9 cellular contexts compared by ENCODE assay signal in the genomic region with DNA sequence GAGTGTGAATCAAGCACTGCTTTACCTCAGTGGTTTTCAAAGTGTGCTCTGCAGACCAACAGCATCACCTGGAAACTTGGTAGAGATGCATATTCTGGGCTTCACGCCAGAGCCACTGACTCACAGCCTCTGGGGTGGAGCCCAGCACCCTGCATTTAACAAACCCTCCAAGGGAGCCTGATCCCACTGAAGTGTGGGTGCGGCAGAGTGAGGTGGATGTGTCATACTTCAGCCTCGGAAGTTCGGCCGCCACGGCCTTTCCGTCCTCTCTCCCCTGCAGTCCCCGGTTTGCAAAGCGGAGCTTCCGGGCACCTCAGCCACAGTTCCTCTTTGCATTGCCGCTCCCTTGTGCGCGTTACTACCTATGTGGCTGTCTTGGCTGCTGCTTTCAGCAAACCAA. TPM values are rescaled to one million over a fixed set of nuclear protein-coding genes. Genes with fewer than 3 reads are reported as not detected.
DNase-seq lines count a peak whose midpoint lies in the region; ATAC-seq, FAIRE-seq and TF ChIP-seq lines count a peak whose summit lies in the region.
"Had no signal": no experiment of that assay in that cellular context is flagged by ENCODE, and none has a peak within 500 bp of the region (broad histone marks: within the 10 kb centered on the region; RNA-seq: fewer than 3 reads in every experiment).

No MANE protein-coding gene starts in this region.

- intact Hi-C loops in left cardiac atrium (cut with DNase I) = loop anchor here (5.0 to 10.0 kb wide), 3 partner anchors 638 to 1120 kb away; no protein-coding TSS in a partner anchor
- intact Hi-C loops in esophagus muscularis mucosa (cut with DNase I) = no loop called here

- H3K4me1 ChIP-seq in right atrium auricular region = no peaks in the 10 kb centered on the region
- H3K4me1 ChIP-seq in Peyer's patch = peaks cover 0 to 19% (median 0%) of the 10 kb centered on the region in 4 donors
- H3K4me1 ChIP-seq in small intestine (ENCODE audit: control insufficient read depth in 2 of 2, insufficient read depth in 1 of 2, low read depth in 1 of 2, low read length in 1 of 2) = peaks cover 0 to 2% of the 10 kb centered on the region in 2 donors
- H3K4me1 ChIP-seq in esophagus muscularis mucosa = no peaks in the 10 kb centered on the region

- FAIRE-seq in small intestine (lab: Jason Lieb, UNC) = no peak

- H3K36me3 ChIP-seq in right atrium auricular region (no peaks in the 10 kb centered on the region), Peyer's patch (no peaks in the 10 kb centered on the region), small intestine (ENCODE audit: control insufficient read depth in 2 of 2, insufficient read depth in 2 of 2, low read length in 2 of 2) (no peaks in the 10 kb centered on the region), esophagus muscularis mucosa (no peaks in the 10 kb centered on the region)

- peak; percentile 29 for DNase-seq in left cardiac atrium
- no peak for DNase-seq in right atrium auricular region (ENCODE audit: low spot score)
- peak in 2 of 3 donors; percentile 86 to 89 for DNase-seq in Peyer's patch
- DNase-seq in astrocyte of the spinal cord (ENCODE audit: low read depth, low spot score) = peak; percentile 52
- DNase-seq in small intestine = peak; percentile 93
- no peak for DNase-seq in esophagus muscularis mucosa (ENCODE audit: extremely low spot score)

- TF ChIP-seq EP300 in esophagus muscularis mucosa (IDR thresholded peaks at IDR 0.05) = no peak

- ATAC-seq in left cardiac atrium (peak; percentile 44 to 98), HG02610 (IDR thresholded peaks at IDR 0.05; ENCODE audit: unreplicated experiment) (no peak), GM21825 (IDR thresholded peaks at IDR 0.05; ENCODE audit: unreplicated experiment) (no peak)

- no peak for TF ChIP-seq CTCF in right atrium auricular region (IDR thresholded peaks at IDR 0.05)
- TF ChIP-seq CTCF in Peyer's patch (IDR thresholded peaks at IDR 0.05) = no peak
- no peak for TF ChIP-seq CTCF in astrocyte of the spinal cord (IDR thresholded peaks at IDR 0.05; ENCODE audit: low read depth, low read length)
- no peak for TF ChIP-seq CTCF in esophagus muscularis mucosa (IDR thresholded peaks at IDR 0.05)

- WGBS in small intestine, 3 donors = 11 to 62% (median 35%) methylated on average over 13 of the region's 13 CpGs
- WGBS in esophagus muscularis mucosa = 91% methylated on average over 13 of the region's 13 CpGs

- in situ Hi-C loops in astrocyte of the spinal cord (cut with HindIII; ENCODE audit: low sequenced_read_pairs) = no loop called here

- TF ChIP-seq POLR2A in Peyer's patch (IDR thresholded peaks at IDR 0.05) (no peak), esophagus muscularis mucosa (IDR thresholded peaks at IDR 0.05; ENCODE audit: low read depth) (no peak)

- H3K27me3 ChIP-seq in right atrium auricular region (no peaks in the 10 kb centered on the region), Peyer's patch (no peaks in the 10 kb centered on the region), small intestine (ENCODE audit: control insufficient read depth in 2 of 2, insufficient read depth in 2 of 2, low read length in 2 of 2) (no peaks in the 10 kb centered on the region), esophagus muscularis mucosa (peaks cover 0 to 16% (median 0%) of the 10 kb centered on the region in 4 donors)

- H3K4me3 ChIP-seq in right atrium auricular region (no peak overlapping the region), Peyer's patch (no peak overlapping the region), astrocyte of the spinal cord (ENCODE audit: low read depth, low read length) (no peak overlapping the region), small intestine (ENCODE audit: low read depth in 1 of 2, low read length in 2 of 2) (no peak overlapping the region), esophagus muscularis mucosa (no peak overlapping the region)
- H3K4me3 ChIP-seq: SK-N-MC had no signal

- no peaks in the 10 kb centered on the region for H3K9me3 ChIP-seq in right atrium auricular region
- no peaks in the 10 kb centered on the region for H3K9me3 ChIP-seq in Peyer's patch
- no peaks in the 10 kb centered on the region for H3K9me3 ChIP-seq in small intestine (ENCODE audit: control insufficient read depth, low read depth)
- H3K9me3 ChIP-seq in esophagus muscularis mucosa = no peaks in the 10 kb centered on the region

- H3K27ac ChIP-seq in right atrium auricular region (no peak overlapping the region), Peyer's patch (peak overlapping the region in 2 of 4 donors; percentile 47 to 62), small intestine (ENCODE audit: low read depth in 1 of 2, low read length in 1 of 2) (peak overlapping the region in 1 of 2 donors; percentile 72), esophagus muscularis mucosa (replicated peaks in 1 of 4) (no peak overlapping the region)
- H3K27ac ChIP-seq: SK-N-MC had no signal

RNA-seq across cellular contexts. Expression of gene MICU2, which starts 33.3 kb away (rescaled TPM):
- total RNA-seq in left cardiac atrium (10 to 100 TPM; 43.5 to 49.5 TPM), right atrium auricular region (10 to 100 TPM; 53.7 to 73.6 TPM), Peyer's patch (100 to 1,000 TPM in 1 of 4 donors, 10 to 100 TPM in 3; 78.9 to 101 (median 87.4) TPM), esophagus muscularis mucosa (10 to 100 TPM; 31.6 to 39.5 (median 36.0) TPM)
- polyA plus RNA-seq in small intestine = 10 to 100 TPM; 33.8 to 51.2 (median 42.2) TPM

RNA-seq across cellular contexts. Expression of gene FGF9, which starts 33.6 kb away (rescaled TPM):
- total RNA-seq in left cardiac atrium (1 to 10 TPM; 5.9 to 7.8 TPM), right atrium auricular region (1 to 10 TPM; 3.2 to 5.9 TPM), Peyer's patch (1 to 10 TPM in 3 of 4 donors, not detected in 1; 1.8 to 3.8 (median 2.3) TPM), esophagus muscularis mucosa (1 to 10 TPM in 3 of 4 donors, under 1 TPM in 1; 0.50 to 1.9 (median 1.5) TPM)
- polyA plus RNA-seq in small intestine = under 1 TPM; 0.22 to 0.42 (median 0.27) TPM

Comparison
In these comparisons a context has a peak if more than half of its experiments do, and no peak if none do; other contexts are left out.
1. DNase-seq: peak in left cardiac atrium (single experiment), Peyer's patch (2 of 3), astrocyte of the spinal cord (single experiment) and small intestine (single experiment); none in right atrium auricular region (single experiment) and esophagus muscularis mucosa (single experiment).
2. ATAC-seq: peak in left cardiac atrium (2 of 2); none in HG02610 (single experiment) and GM21825 (single experiment).